In genomic region chr2:11395971-11396689, GRCh38 we compare ENCODE assay signal across 17 cellular contexts.
"Had no signal": no experiment of that assay in that cellular context is flagged by ENCODE, and none has a peak within 500 bp of the region (broad histone marks: within the 10 kb centered on the region; RNA-seq: fewer than 3 reads in every experiment).

No MANE protein-coding gene starts in this region.

- ATAC-seq: activated CD4-positive, alpha-beta T cell treated with anti-CD3 and anti-CD28 coated beads for 36 hours; activated T-cell treated with anti-CD3 and anti-CD28 coated beads, Interleukin-2, amount 50 U/mL, for 4 hours; body of pancreas had no signal

- H3K27ac Mint-ChIP-seq: activated CD4-positive, alpha-beta memory T cell treated with anti-CD3 and anti-CD28 coated beads, Interleukin-2, amount 10 ng/mL, durations not matched to agents 7 days and 5 days; activated CD4-positive, alpha-beta T cell treated with anti-CD3 and anti-CD28 coated beads for 36 hours; activated naive CD4-positive, alpha-beta T cell treated with anti-CD3 and anti-CD28 coated beads, Interleukin-2, amount 50 U/mL, for 24 hours had no signal

- H3K27me3 ChIP-seq: adrenal gland, body of pancreas, pancreas, stomach had no signal

- FAIRE-seq: islet of Langerhans, pancreas had no signal

- H3K4me3 Mint-ChIP-seq: activated CD4-positive, alpha-beta memory T cell treated with anti-CD3 and anti-CD28 coated beads, Interleukin-2, amount 10 ng/mL, durations not matched to agents 7 days and 5 days; activated CD4-positive, alpha-beta T cell treated with anti-CD3 and anti-CD28 coated beads for 36 hours; activated naive CD4-positive, alpha-beta T cell treated with anti-CD3 and anti-CD28 coated beads, Interleukin-2, amount 50 U/mL, for 24 hours; activated T-cell treated with anti-CD3 and anti-CD28 coated beads, Interleukin-2, amount 50 U/mL, for 4 hours; central memory CD8-positive, alpha-beta T cell; naive B cell had no signal

- H3K27ac ChIP-seq: adrenal gland, body of pancreas, pancreas had no signal

- H3K4me3 ChIP-seq: adrenal gland, body of pancreas, pancreas, stomach, thoracic aorta had no signal

- H3K9me3 ChIP-seq: adrenal gland, body of pancreas, pancreas, stomach, thoracic aorta had no signal

- DNase-seq: activated CD4-positive, alpha-beta memory T cell treated with anti-CD3 and anti-CD28 coated beads, Interleukin-2, amount 10 ng/mL, durations not matched to agents 7 days and 5 days; activated CD4-positive, alpha-beta T cell treated with anti-CD3 and anti-CD28 coated beads for 36 hours; activated effector memory CD4-positive, alpha-beta T cell treated with Interleukin-2 at 50 U/mL for 16 hours; activated T-cell treated with anti-CD3 and anti-CD28 coated beads, Interleukin-2, amount 50 U/mL, for 4 hours; adrenal gland; body of pancreas; dermis blood vessel endothelial cell; erythroblast; naive B cell; pancreas; stimulated activated CD4-positive, alpha-beta T cell treated with anti-CD3 and anti-CD28 coated beads, Interleukin-1b, Interleukin-23, amount 100 ng/mL, for 48 hours; stomach; T-helper 2 cell had no signal

- H3K27me3 Mint-ChIP-seq: activated CD4-positive, alpha-beta memory T cell treated with anti-CD3 and anti-CD28 coated beads, Interleukin-2, amount 10 ng/mL, durations not matched to agents 7 days and 5 days; activated naive CD4-positive, alpha-beta T cell treated with anti-CD3 and anti-CD28 coated beads, Interleukin-2, amount 50 U/mL, for 24 hours had no signal

- H3K4me1 ChIP-seq: adrenal gland had no signal

- H3K36me3 ChIP-seq: adrenal gland, pancreas, stomach, thoracic aorta had no signal

- H3K4me1 Mint-ChIP-seq: activated CD4-positive, alpha-beta memory T cell treated with anti-CD3 and anti-CD28 coated beads, Interleukin-2, amount 10 ng/mL, durations not matched to agents 7 days and 5 days; activated CD4-positive, alpha-beta T cell treated with anti-CD3 and anti-CD28 coated beads for 36 hours; activated naive CD4-positive, alpha-beta T cell treated with anti-CD3 and anti-CD28 coated beads, Interleukin-2, amount 50 U/mL, for 24 hours; central memory CD8-positive, alpha-beta T cell; naive B cell had no signal

- H3K36me3 Mint-ChIP-seq: activated naive CD4-positive, alpha-beta T cell treated with anti-CD3 and anti-CD28 coated beads, Interleukin-2, amount 50 U/mL, for 24 hours; naive B cell had no signal
